Comparison of ENCODE assay signal across 22 cellular contexts in the genomic region with DNA sequence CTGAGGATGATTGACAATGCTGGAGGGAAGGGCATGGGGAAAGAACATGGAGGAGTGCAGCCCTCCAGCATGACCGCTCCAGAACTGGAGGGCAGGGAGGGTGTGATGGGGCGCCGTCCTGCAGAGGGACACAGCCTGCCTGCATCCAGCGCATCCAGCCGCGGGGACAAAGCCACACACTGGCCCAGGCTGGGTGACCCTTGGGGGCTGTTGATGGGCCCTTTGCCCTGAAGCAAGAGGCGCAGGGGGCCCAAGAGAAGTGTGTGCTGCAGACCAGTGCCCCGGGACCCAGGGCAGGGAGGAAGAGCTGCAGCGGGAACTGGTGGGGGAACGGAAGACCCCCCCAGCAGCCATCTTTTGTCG.
"Had no signal": no experiment of that assay in that cellular context is flagged by ENCODE, and none has a peak within 500 bp of the region (broad histone marks: within the 10 kb centered on the region; RNA-seq: fewer than 3 reads in every experiment).

No MANE protein-coding gene starts in this region.

- H3K27me3 ChIP-seq: ovary had no signal

- H3K4me3 ChIP-seq: esophagus muscularis mucosa, gastrocnemius medialis, heart right ventricle, ovary, stomach, thoracic aorta, transverse colon had no signal

- H3K9me3 ChIP-seq: gastrocnemius medialis, neutrophil had no signal

- H3K36me3 ChIP-seq: esophagus muscularis mucosa, gastrocnemius medialis, heart right ventricle, neutrophil, ovary, stomach, thoracic aorta, transverse colon had no signal

- H3K4me3 Mint-ChIP-seq: naive thymus-derived CD4-positive, alpha-beta T cell; nephron progenitor cell had no signal

- H3K4me1 ChIP-seq: esophagus muscularis mucosa, heart right ventricle, stomach, transverse colon had no signal

- H3K27ac Mint-ChIP-seq: naive thymus-derived CD4-positive, alpha-beta T cell; nephron progenitor cell; progenitor cell of endocrine pancreas had no signal

- ATAC-seq: gastrocnemius medialis; heart right ventricle; naive thymus-derived CD4-positive, alpha-beta T cell had no signal

- H3K4me1 Mint-ChIP-seq: naive thymus-derived CD4-positive, alpha-beta T cell; nephron progenitor cell had no signal

- H3K27ac ChIP-seq: epithelial cell of prostate, esophagus muscularis mucosa, gastrocnemius medialis, heart right ventricle, neutrophil, ovary, stomach, thoracic aorta, transverse colon had no signal

- DNase-seq: cortex of kidney; effector memory CD4-positive, alpha-beta T cell; gastrocnemius medialis; heart right ventricle; hypothalamus; kidney glomerular epithelial cell; mammary epithelial cell; naive thymus-derived CD4-positive, alpha-beta T cell; nephron progenitor cell; ovary; right cardiac atrium; small intestine; stimulated activated CD4-positive, alpha-beta T cell treated with anti-CD3 and anti-CD28 coated beads, Interleukin-12 subunit alpha, Interleukin-12 subunit beta, amount 100 ng/mL, for 4 hours; stimulated activated naive CD4-positive, alpha-beta T cell; stomach; substantia nigra; transverse colon had no signal
